ENCODE assay signal across 19 cellular contexts in the genomic region with DNA sequence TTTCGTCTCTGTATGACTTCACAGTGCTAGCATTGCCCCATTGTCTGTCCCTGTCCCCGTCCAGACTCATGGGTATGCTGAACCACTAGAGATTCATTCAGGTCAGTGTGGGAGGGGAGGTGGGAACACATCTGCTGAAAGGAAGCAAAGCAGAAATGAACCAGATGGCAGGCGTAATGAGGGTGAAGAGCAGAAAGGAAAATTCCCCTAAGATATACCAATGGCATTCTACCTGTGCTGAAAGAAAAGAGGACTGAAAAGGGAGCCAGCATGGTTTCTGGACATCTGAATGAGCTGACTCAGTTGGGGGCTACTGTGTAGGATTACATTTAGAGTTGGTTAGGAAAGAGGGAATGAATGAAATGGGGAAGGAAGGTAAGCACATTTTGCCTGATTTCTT.
DNase-seq lines count a peak whose midpoint lies in the region; ATAC-seq and TF ChIP-seq lines count a peak whose summit lies in the region.
"Had no signal": no experiment of that assay in that cellular context is flagged by ENCODE, and none has a peak within 500 bp of the region (broad histone marks: within the 10 kb centered on the region; RNA-seq: fewer than 3 reads in every experiment).

No MANE protein-coding gene starts in this region.

- no peaks in the 10 kb centered on the region for H3K27me3 ChIP-seq in iPS-18a (ENCODE audit: control insufficient read depth, insufficient read depth, low read length)
- no peaks in the 10 kb centered on the region for H3K27me3 ChIP-seq in spleen (replicated peaks in 1 of 7)
- H3K27me3 ChIP-seq in aorta (ENCODE audit: control insufficient read depth in 1 of 2, insufficient read depth in 2 of 2, low read length in 1 of 2) = no peaks in the 10 kb centered on the region
- H3K27me3 ChIP-seq in right atrium auricular region = no peaks in the 10 kb centered on the region

- no peak for ATAC-seq in aorta (ENCODE audit: low FRiP score)
- ATAC-seq: GM12878 had no signal

- no peak for TF ChIP-seq CTCF in spleen (IDR thresholded peaks at IDR 0.05 in 8 of 11, conservative IDR thresholded peaks at IDR 0.05 in 3 of 11)
- TF ChIP-seq CTCF in right atrium auricular region (IDR thresholded peaks at IDR 0.05) = no peak

- DNase-seq in NCI-H2171 treated with DMSO at 0.1 percent for 48 hours (lab: John Stamatoyannopoulos, UW) = peak; percentile 9
- DNase-seq in NCI-H2171 (lab: John Stamatoyannopoulos, UW) = no peak
- DNase-seq in SK-N-DZ (ENCODE audit: low spot score) = peak; percentile 8
- DNase-seq in spleen = no peak
- no peak for DNase-seq in stimulated activated naive CD4-positive, alpha-beta T cell treated with Interleukin-2 at 50 U/mL for 16 hours (lab: John Stamatoyannopoulos, UW)
- no peak for DNase-seq in aorta
- DNase-seq in right atrium auricular region (ENCODE audit: low spot score) = no peak
- DNase-seq: CD4-positive, alpha-beta memory T cell; DMS79 treated with DMSO at 0.1 percent for 48 hours; GDM1; GM23248; NCI-H1436; NCI-H2029; NCI-H510A treated with DMSO at 0.1 percent for 48 hours; SHP77 had no signal

- no peaks in the 10 kb centered on the region for H3K36me3 ChIP-seq in iPS-18a (ENCODE audit: control insufficient read depth, low read depth, low read length)
- H3K36me3 ChIP-seq in spleen = no peaks in the 10 kb centered on the region
- no peaks in the 10 kb centered on the region for H3K36me3 ChIP-seq in aorta (ENCODE audit: control insufficient read depth in 1 of 2, insufficient read depth in 2 of 2, low read length in 1 of 2)
- H3K36me3 ChIP-seq in right atrium auricular region = no peaks in the 10 kb centered on the region

- peak overlapping the region; percentile 4 for H3K9ac ChIP-seq in iPS-18a (ENCODE audit: low read length)
- H3K9ac ChIP-seq: GM23248, KMS-11 had no signal

- intact Hi-C loops in spleen (cut with DNase I; ENCODE audit: low total_unique reads) = no loop called here
- intact Hi-C loops in aorta (cut with DNase I) = no loop called here

- H3K27ac ChIP-seq in iPS-18a (ENCODE audit: low read length) (no peak overlapping the region), spleen (no peak overlapping the region), aorta (ENCODE audit: low read depth in 1 of 2, low read length in 2 of 2) (no peak overlapping the region), right atrium auricular region (no peak overlapping the region)
- H3K27ac ChIP-seq: 22Rv1, GM23248, KMS-11 had no signal

- no peak for TF ChIP-seq POLR2A in spleen (IDR thresholded peaks at IDR 0.05)

- no peak overlapping the region for H3K4me3 ChIP-seq in iPS-18a (ENCODE audit: low read length)
- no peak overlapping the region for H3K4me3 ChIP-seq in spleen
- H3K4me3 ChIP-seq in aorta (ENCODE audit: low read length in 2 of 2) = no peak overlapping the region
- H3K4me3 ChIP-seq in right atrium auricular region = no peak overlapping the region
- H3K4me3 ChIP-seq: GM12878, GM23248 had no signal

- peaks cover 28% of the 10 kb centered on the region for H3K4me1 ChIP-seq in iPS-18a (ENCODE audit: control insufficient read depth, low read depth, low read length)
- H3K4me1 ChIP-seq in spleen = no peaks in the 10 kb centered on the region
- no peaks in the 10 kb centered on the region for H3K4me1 ChIP-seq in aorta (ENCODE audit: control insufficient read depth in 1 of 2, insufficient read depth in 2 of 2, low read length in 2 of 2)
- peaks cover 0 to 8% of the 10 kb centered on the region in 2 donors for H3K4me1 ChIP-seq in right atrium auricular region

- WGBS in spleen, 5 donors = 71 to 78% (median 75%) methylated on average over 3 of the region's 3 CpGs
- 57 to 66% methylated on average over 3 of the region's 3 CpGs for WGBS in aorta, 2 donors

- H3K9me3 ChIP-seq in iPS-18a (ENCODE audit: control insufficient read depth, low read depth, low read length) (no peaks in the 10 kb centered on the region), spleen (no peaks in the 10 kb centered on the region), aorta (ENCODE audit: control insufficient read depth, low read length) (no peaks in the 10 kb centered on the region), right atrium auricular region (no peaks in the 10 kb centered on the region)

Comparison
In these comparisons a context has a peak if more than half of its experiments do, and no peak if none do; other contexts are left out.
1. DNase-seq: peak in NCI-H2171 treated with DMSO at 0.1 percent for 48 hours (single experiment) and SK-N-DZ (single experiment); none in NCI-H2171 (single experiment), spleen (single experiment), stimulated activated naive CD4-positive, alpha-beta T cell treated with Interleukin-2 at 50 U/mL for 16 hours (single experiment), aorta (0 of 2) and right atrium auricular region (single experiment).